In the genomic region with DNA sequence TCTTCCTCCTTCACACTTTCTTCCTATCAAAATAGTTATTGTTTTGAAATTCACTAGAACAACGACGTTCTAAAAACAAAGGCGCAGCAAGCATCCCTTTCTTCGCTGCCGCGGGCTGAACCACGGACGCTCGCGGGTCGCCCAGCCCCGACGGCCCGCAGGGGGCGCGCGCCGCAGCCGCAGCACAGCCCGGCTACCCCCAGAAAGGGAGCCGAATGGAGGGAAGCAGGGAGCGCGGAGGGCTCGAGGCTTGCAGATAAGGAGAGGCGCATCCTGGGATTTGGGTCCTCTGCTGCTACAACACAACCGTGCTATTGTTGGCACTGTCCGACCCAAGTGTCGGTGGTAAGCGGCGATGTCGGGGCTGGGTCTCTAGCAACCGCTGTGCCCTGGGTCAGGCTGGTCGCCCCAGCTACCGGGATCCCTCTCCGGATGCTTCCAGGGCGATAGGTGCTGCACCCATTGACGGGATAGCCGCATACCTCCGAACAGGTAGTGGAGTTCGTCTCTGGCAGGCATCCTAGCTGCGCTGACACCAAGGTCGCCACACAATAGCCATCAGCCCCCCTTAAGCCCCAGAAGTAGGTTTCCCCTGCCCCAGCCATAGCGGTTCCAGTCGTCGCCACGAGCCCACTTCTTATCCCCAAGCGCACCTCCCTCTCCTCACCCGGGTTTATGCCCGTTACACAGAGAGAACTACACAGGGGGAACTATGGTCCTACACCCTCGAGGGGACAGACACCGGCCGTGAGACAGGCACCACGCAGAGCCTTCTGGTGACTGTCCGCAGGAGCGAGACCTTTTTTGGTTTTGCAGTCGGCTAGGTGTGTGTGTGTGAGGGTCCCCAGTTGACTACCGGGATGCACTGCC, we compare ENCODE assay signal across 10 cellular contexts. TPM values are rescaled to one million over a fixed set of nuclear protein-coding genes. Genes with fewer than 3 reads are reported as not detected.
DNase-seq lines count a peak whose midpoint lies in the region; ATAC-seq and TF ChIP-seq lines count a peak whose summit lies in the region.
"Had no signal": no experiment of that assay in that cellular context is flagged by ENCODE, and none has a peak within 500 bp of the region (broad histone marks: within the 10 kb centered on the region; RNA-seq: fewer than 3 reads in every experiment).

No MANE protein-coding gene starts in this region.

- H3K36me3 ChIP-seq in cardiac muscle cell: no peaks in the 10 kb centered on the region

- H3K27ac ChIP-seq in cardiac muscle cell: no peak overlapping the region

- H3K36me3 Mint-ChIP-seq in type B pancreatic cell: no peaks in the 10 kb centered on the region

- intact Hi-C loops in Right ventricle myocardium inferior (cut with DNase I): loop anchor here (5.0 kb wide), 2 partner anchors 413 to 933 kb away; no protein-coding TSS in a partner anchor

- TF ChIP-seq CTCF in cardiac muscle cell (IDR thresholded peaks at IDR 0.05; ENCODE audit: low read depth, low read length) (peak; percentile 67), type B pancreatic cell (conservative IDR thresholded peaks at IDR 0.05) (peak; percentile 93)

- peaks cover 12% of the 10 kb centered on the region for H3K4me1 Mint-ChIP-seq in type B pancreatic cell (ENCODE audit: unreplicated experiment)

- H3K27ac Mint-ChIP-seq in type B pancreatic cell: no peak overlapping the region
- H3K27ac Mint-ChIP-seq: dendritic cell treated with granulocyte-macrophage colony-stimulating factor and Interleukin-4, amounts not matched to agents 40 ng/mL and 50 ng/mL, for 4 days had no signal

- H3K27me3 ChIP-seq in cardiac muscle cell: peaks cover 97% of the 10 kb centered on the region

- peaks cover 16% of the 10 kb centered on the region for H3K4me1 ChIP-seq in cardiac muscle cell (ENCODE audit: low read depth)

- DNase-seq in cardiac muscle cell (ENCODE audit: low read depth in 1 of 2, low spot score in 1 of 2): peak; percentile 27 to 71
- no peak for DNase-seq in Right ventricle myocardium inferior (ENCODE audit: missing footprints)
- DNase-seq in activated T-cell treated with anti-CD3 and anti-CD28 coated beads for 1 hour (ENCODE audit: low read depth): peak; percentile 23
- peak; percentile 75 for DNase-seq in iPS-NIHi7 (ENCODE audit: extremely low spot score)
- DNase-seq in type B pancreatic cell (ENCODE audit: extremely low spot score, unreplicated experiment): no peak
- no peak for DNase-seq in NCI-H146 (lab: John Stamatoyannopoulos, UW)

- H3K4me3 Mint-ChIP-seq in type B pancreatic cell: peak overlapping the region; percentile 79
- H3K4me3 Mint-ChIP-seq: dendritic cell treated with granulocyte-macrophage colony-stimulating factor and Interleukin-4, amounts not matched to agents 40 ng/mL and 50 ng/mL, for 4 days had no signal

- ATAC-seq in Right ventricle myocardium inferior: no peak
- no peak for ATAC-seq in GM21619 (IDR thresholded peaks at IDR 0.05; ENCODE audit: unreplicated experiment)
- no peak for ATAC-seq in GM21528 (IDR thresholded peaks at IDR 0.05; ENCODE audit: low FRiP score, unreplicated experiment)

- no peaks in the 10 kb centered on the region for H3K9me3 ChIP-seq in cardiac muscle cell (ENCODE audit: low read depth)

- H3K27me3 Mint-ChIP-seq in type B pancreatic cell: peaks cover 95% of the 10 kb centered on the region

- no peaks in the 10 kb centered on the region for H3K9me3 Mint-ChIP-seq in type B pancreatic cell
- H3K9me3 Mint-ChIP-seq: dendritic cell treated with granulocyte-macrophage colony-stimulating factor and Interleukin-4, amounts not matched to agents 40 ng/mL and 50 ng/mL, for 4 days had no signal

- H3K4me3 ChIP-seq in cardiac muscle cell: no peak overlapping the region

RNA-seq across cellular contexts. Expression of gene ONECUT1, which starts 6.0 kb away (rescaled TPM):
- total RNA-seq in cardiac muscle cell (0.18 TPM in 1 of 2 replicates, not detected in the other), Right ventricle myocardium inferior (not detected), type B pancreatic cell (ENCODE audit: low replicate concordance) (11.0 and 11.1 TPM in 2 replicates)
- polyA plus RNA-seq in cardiac muscle cell: 0.44 TPM in 1 of 2 replicates, not detected in the other
- total RNA-seq: G401 had no signal

Comparison
In these comparisons a context has a peak if more than half of its experiments do, and no peak if none do; other contexts are left out.
1. DNase-seq: peak in cardiac muscle cell (2 of 2), activated T-cell treated with anti-CD3 and anti-CD28 coated beads for 1 hour (single experiment) and iPS-NIHi7 (single experiment); none in Right ventricle myocardium inferior (single experiment), type B pancreatic cell (single experiment) and NCI-H146 (single experiment).